8 cellular contexts compared by ENCODE assay signal in the genomic region with DNA sequence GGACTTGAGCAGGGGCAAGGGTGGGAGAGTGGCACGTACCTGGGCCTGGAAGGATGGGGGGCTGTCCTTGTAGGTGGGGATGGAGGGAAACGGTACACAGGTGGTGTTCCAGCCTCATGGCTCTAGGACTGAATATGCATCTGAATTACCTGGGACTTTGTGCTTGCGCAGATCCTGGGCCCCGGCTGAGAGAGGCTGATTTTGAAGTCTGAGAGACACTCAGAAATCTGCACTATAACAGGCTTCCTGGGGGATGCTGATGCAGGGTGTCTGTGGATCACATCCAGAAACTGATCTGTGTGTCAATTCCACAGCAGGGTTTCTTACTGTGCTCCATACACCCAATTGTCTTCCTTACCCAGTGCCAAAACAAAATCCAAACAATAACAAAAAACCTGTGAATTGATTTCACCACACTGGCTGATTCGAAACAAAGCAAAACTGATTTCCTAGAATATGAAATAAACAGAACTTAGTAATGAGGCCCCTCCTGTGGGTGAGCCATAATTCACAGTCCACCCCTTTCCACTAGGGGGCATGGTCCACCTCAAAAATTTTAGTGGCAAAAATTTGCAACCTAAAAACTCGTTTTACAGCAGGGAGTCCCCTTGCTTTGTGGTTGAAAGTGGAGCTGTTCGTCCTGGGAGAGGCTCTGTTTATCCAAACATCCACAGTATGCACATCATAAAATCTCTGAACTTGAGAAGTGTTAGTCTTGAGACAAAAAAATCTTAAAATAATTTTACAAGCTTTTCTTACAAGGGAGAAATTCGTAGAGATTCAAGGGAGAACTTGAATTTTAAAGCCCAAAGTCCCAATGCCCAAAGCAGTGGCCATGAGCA. TPM values are rescaled to one million over a fixed set of nuclear protein-coding genes. Genes with fewer than 3 reads are reported as not detected.
A peak's percentile ranks its signal among the peaks of the same experiment; 100 is the strongest.
DNase-seq lines count a peak whose midpoint lies in the region; ATAC-seq and TF ChIP-seq lines count a peak whose summit lies in the region.
"Had no signal": no experiment of that assay in that cellular context is flagged by ENCODE, and none has a peak within 500 bp of the region (broad histone marks: within the 10 kb centered on the region; RNA-seq: fewer than 3 reads in every experiment).

No MANE protein-coding gene starts in this region.

- H3K36me3 Mint-ChIP-seq in activated CD8-positive, alpha-beta T cell treated with anti-CD3 and anti-CD28 coated beads for 36 hours (ENCODE audit: low read depth) = no peaks in the 10 kb centered on the region
- H3K36me3 Mint-ChIP-seq in effector memory CD8-positive, alpha-beta T cell (ENCODE audit: insufficient read depth) = peaks cover 2% of the 10 kb centered on the region
- H3K36me3 Mint-ChIP-seq in mesothelial cell of epicardium = peaks cover 3% of the 10 kb centered on the region

- TF ChIP-seq CTCF in GM10248 (IDR thresholded peaks at IDR 0.05; ENCODE audit: control extremely low read depth, extremely low read depth, low read depth, missing control alignments) (peak; percentile 62), mesothelial cell of epicardium (IDR thresholded peaks at IDR 0.05; ENCODE audit: unreplicated experiment) (peak; percentile 79)
- TF ChIP-seq CTCF in activated CD8-positive, alpha-beta T cell treated with anti-CD3 and anti-CD28 coated beads for 36 hours (IDR thresholded peaks at IDR 0.05) = peak; percentile 84

- peak; percentile 62 for DNase-seq in GM10248 (ENCODE audit: extremely low spot score)
- DNase-seq in MV-4-11 (lab: John Stamatoyannopoulos, UW) = peak; percentile 35
- DNase-seq in activated CD8-positive, alpha-beta T cell treated with anti-CD3 and anti-CD28 coated beads for 36 hours = peak; percentile 74
- peak; percentile 62 to 69 (median 63) for DNase-seq in effector memory CD8-positive, alpha-beta T cell
- DNase-seq in mesothelial cell of epicardium (ENCODE audit: low spot score in 2 of 2, unreplicated experiment in 2 of 2) = no peak
- peak; percentile 23 to 47 for DNase-seq in stimulated activated CD8-positive, alpha-beta memory T cell treated with anti-CD3 and anti-CD28 coated beads, Interleukin-7, amount 100 ng/mL, for 4 hours (ENCODE audit: low read depth in 2 of 2)
- no peak for DNase-seq in SKM-1 treated with dmso at 0.1 percent for 144 hours (lab: John Stamatoyannopoulos, UW; ENCODE audit: unreplicated experiment)

- H3K9me3 Mint-ChIP-seq in activated CD8-positive, alpha-beta T cell treated with anti-CD3 and anti-CD28 coated beads for 36 hours = no peaks in the 10 kb centered on the region
- H3K9me3 Mint-ChIP-seq in effector memory CD8-positive, alpha-beta T cell = no peaks in the 10 kb centered on the region
- H3K9me3 Mint-ChIP-seq in mesothelial cell of epicardium = peaks cover 13% of the 10 kb centered on the region

- H3K27ac Mint-ChIP-seq in activated CD8-positive, alpha-beta T cell treated with anti-CD3 and anti-CD28 coated beads for 36 hours = no peak overlapping the region
- no peak overlapping the region for H3K27ac Mint-ChIP-seq in effector memory CD8-positive, alpha-beta T cell
- peak overlapping the region; percentile 5 for H3K27ac Mint-ChIP-seq in mesothelial cell of epicardium

- peaks cover 11% of the 10 kb centered on the region for H3K4me1 Mint-ChIP-seq in activated CD8-positive, alpha-beta T cell treated with anti-CD3 and anti-CD28 coated beads for 36 hours (ENCODE audit: low read depth)
- peaks cover 3 to 5% of the 10 kb centered on the region in 2 donors for H3K4me1 Mint-ChIP-seq in effector memory CD8-positive, alpha-beta T cell (ENCODE audit: low read depth in 2 of 2)
- peaks cover 9% of the 10 kb centered on the region for H3K4me1 Mint-ChIP-seq in mesothelial cell of epicardium

- peak; percentile 79 for ATAC-seq in activated CD8-positive, alpha-beta T cell treated with anti-CD3 and anti-CD28 coated beads for 36 hours
- ATAC-seq in effector memory CD8-positive, alpha-beta T cell (replicated peaks) = peak; percentile 78
- ATAC-seq: left colon had no signal

- H3K27me3 Mint-ChIP-seq in activated CD8-positive, alpha-beta T cell treated with anti-CD3 and anti-CD28 coated beads for 36 hours = peaks cover 1% of the 10 kb centered on the region
- peaks cover 0 to 11% of the 10 kb centered on the region in 2 donors for H3K27me3 Mint-ChIP-seq in effector memory CD8-positive, alpha-beta T cell
- H3K27me3 Mint-ChIP-seq in mesothelial cell of epicardium (ENCODE audit: low read depth) = no peaks in the 10 kb centered on the region

- CTCF ChIA-PET in GM10248 (lab: Yijun Ruan, JAX) = interaction anchor here (0.7 to 3.2 kb wide), 21 partner anchors 10 to 228 kb away, joined by 3 to 50 read pairs (median 3); no protein-coding TSS in a partner anchor
- CTCF ChIA-PET in activated CD8-positive, alpha-beta T cell treated with anti-CD3 and anti-CD28 coated beads for 36 hours (lab: Charles Lee) = interaction anchor here (0.7 to 7.8 kb wide), 26 partner anchors 9 to 226 kb away, joined by 3 to 132 read pairs (median 5); partner anchors contain the start of gene PLEKHA1

- intact Hi-C loops in activated CD8-positive, alpha-beta T cell treated with anti-CD3 and anti-CD28 coated beads for 36 hours (cut with micrococcal nuclease) = loop anchor here (1.0 to 5.0 kb wide), 2 partner anchors 93 to 225 kb away; no protein-coding TSS in a partner anchor

- POLR2A ChIA-PET in GM10248 (lab: Yijun Ruan, JAX) = no interaction called here
- POLR2A ChIA-PET in activated CD8-positive, alpha-beta T cell treated with anti-CD3 and anti-CD28 coated beads for 36 hours (lab: Charles Lee) = interaction anchor here (0.9 to 1.0 kb wide), 2 partner anchors 10 to 12 kb away, joined by 3 read pairs; no protein-coding TSS in a partner anchor

- H3K4me3 Mint-ChIP-seq in activated CD8-positive, alpha-beta T cell treated with anti-CD3 and anti-CD28 coated beads for 36 hours = no peak overlapping the region
- no peak overlapping the region for H3K4me3 Mint-ChIP-seq in effector memory CD8-positive, alpha-beta T cell
- H3K4me3 Mint-ChIP-seq in mesothelial cell of epicardium = no peak overlapping the region

RNA-seq across cellular contexts. Expression of gene PLEKHA1, which starts 32.0 kb away (rescaled TPM):
- 10 to 100 TPM; 17.0 to 17.4 TPM for total RNA-seq in activated CD8-positive, alpha-beta T cell treated with anti-CD3 and anti-CD28 coated beads for 36 hours
- 33.1 to 35.6 TPM (median 35.3 TPM) in 3 replicates for total RNA-seq in mesothelial cell of epicardium

Comparison
In these comparisons a context has a peak if more than half of its experiments do, and no peak if none do; other contexts are left out.
1. DNase-seq: peak in GM10248 (single experiment), MV-4-11 (single experiment), activated CD8-positive, alpha-beta T cell treated with anti-CD3 and anti-CD28 coated beads for 36 hours (single experiment), effector memory CD8-positive, alpha-beta T cell (3 of 3) and stimulated activated CD8-positive, alpha-beta memory T cell treated with anti-CD3 and anti-CD28 coated beads, Interleukin-7, amount 100 ng/mL, for 4 hours (2 of 2); none in mesothelial cell of epicardium (0 of 2) and SKM-1 treated with dmso at 0.1 percent for 144 hours (single experiment).
2. Peak in every context shown above with its lines, with median percentiles within 50 percentile points of each other: CTCF ChIP-seq.